ENCODE assay signal across 1 cellular context in the genomic region with DNA sequence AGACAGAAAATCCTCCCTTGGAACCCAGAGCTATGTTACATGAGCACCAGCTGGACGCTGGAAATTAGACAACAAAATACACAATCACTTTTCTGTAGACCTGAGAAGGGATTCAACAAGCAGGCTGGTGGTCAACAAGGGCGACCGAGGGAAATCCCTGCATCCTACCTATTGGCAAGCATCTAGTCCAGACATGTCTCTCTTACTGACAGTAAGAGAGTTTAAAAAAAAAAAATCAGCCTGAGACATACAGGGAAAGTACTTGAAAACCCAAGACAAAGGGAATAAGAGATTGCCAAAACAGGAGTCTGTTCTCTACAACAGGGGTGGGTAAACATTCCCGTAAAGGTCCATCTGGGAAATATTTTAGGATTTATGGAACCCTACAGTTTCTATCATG.
TF ChIP-seq lines count a peak whose summit lies in the region.

No MANE protein-coding gene starts in this region.

TF ChIP-seq in GM23338, 12 proteins besides CTCF, POLR2A, EP300 and RAD21 (continued from another document):
- TF ChIP-seq, protein P1, sequence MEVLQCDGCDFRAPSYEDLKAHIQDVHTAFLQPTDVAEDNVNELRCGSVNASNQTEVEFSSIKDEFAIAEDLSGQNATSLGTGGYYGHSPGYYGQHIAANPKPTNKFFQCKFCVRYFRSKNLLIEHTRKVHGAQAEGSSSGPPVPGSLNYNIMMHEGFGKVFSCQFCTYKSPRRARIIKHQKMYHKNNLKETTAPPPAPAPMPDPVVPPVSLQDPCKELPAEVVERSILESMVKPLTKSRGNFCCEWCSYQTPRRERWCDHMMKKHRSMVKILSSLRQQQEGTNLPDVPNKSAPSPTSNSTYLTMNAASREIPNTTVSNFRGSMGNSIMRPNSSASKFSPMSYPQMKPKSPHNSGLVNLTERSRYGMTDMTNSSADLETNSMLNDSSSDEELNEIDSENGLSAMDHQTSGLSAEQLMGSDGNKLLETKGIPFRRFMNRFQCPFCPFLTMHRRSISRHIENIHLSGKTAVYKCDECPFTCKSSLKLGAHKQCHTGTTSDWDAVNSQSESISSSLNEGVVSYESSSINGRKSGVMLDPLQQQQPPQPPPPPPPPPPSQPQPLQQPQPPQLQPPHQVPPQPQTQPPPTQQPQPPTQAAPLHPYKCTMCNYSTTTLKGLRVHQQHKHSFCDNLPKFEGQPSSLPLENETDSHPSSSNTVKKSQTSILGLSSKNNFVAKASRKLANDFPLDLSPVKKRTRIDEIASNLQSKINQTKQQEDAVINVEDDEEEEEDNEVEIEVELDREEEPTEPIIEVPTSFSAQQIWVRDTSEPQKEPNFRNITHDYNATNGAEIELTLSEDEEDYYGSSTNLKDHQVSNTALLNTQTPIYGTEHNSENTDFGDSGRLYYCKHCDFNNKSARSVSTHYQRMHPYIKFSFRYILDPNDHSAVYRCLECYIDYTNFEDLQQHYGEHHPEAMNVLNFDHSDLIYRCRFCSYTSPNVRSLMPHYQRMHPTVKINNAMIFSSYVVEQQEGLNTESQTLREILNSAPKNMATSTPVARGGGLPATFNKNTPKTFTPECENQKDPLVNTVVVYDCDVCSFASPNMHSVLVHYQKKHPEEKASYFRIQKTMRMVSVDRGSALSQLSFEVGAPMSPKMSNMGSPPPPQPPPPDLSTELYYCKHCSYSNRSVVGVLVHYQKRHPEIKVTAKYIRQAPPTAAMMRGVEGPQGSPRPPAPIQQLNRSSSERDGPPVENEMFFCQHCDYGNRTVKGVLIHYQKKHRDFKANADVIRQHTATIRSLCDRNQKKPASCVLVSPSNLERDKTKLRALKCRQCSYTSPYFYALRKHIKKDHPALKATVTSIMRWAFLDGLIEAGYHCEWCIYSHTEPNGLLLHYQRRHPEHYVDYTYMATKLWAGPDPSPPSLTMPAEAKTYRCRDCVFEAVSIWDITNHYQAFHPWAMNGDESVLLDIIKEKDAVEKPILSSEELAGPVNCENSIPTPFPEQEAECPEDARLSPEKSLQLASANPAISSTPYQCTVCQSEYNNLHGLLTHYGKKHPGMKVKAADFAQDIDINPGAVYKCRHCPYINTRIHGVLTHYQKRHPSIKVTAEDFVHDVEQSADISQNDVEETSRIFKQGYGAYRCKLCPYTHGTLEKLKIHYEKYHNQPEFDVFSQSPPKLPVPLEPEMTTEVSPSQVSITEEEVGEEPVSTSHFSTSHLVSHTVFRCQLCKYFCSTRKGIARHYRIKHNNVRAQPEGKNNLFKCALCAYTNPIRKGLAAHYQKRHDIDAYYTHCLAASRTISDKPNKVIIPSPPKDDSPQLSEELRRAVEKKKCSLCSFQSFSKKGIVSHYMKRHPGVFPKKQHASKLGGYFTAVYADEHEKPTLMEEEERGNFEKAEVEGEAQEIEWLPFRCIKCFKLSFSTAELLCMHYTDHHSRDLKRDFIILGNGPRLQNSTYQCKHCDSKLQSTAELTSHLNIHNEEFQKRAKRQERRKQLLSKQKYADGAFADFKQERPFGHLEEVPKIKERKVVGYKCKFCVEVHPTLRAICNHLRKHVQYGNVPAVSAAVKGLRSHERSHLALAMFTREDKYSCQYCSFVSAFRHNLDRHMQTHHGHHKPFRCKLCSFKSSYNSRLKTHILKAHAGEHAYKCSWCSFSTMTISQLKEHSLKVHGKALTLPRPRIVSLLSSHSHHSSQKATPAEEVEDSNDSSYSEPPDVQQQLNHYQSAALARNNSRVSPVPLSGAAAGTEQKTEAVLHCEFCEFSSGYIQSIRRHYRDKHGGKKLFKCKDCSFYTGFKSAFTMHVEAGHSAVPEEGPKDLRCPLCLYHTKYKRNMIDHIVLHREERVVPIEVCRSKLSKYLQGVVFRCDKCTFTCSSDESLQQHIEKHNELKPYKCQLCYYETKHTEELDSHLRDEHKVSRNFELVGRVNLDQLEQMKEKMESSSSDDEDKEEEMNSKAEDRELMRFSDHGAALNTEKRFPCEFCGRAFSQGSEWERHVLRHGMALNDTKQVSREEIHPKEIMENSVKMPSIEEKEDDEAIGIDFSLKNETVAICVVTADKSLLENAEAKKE (CRISPR knock-in tag; IDR thresholded peaks at IDR 0.05): no peak
- TF ChIP-seq STAT1 (IDR thresholded peaks at IDR 0.05; ENCODE audit: unreplicated experiment): no peak
